8 cellular contexts compared by ENCODE assay signal in the genomic region with DNA sequence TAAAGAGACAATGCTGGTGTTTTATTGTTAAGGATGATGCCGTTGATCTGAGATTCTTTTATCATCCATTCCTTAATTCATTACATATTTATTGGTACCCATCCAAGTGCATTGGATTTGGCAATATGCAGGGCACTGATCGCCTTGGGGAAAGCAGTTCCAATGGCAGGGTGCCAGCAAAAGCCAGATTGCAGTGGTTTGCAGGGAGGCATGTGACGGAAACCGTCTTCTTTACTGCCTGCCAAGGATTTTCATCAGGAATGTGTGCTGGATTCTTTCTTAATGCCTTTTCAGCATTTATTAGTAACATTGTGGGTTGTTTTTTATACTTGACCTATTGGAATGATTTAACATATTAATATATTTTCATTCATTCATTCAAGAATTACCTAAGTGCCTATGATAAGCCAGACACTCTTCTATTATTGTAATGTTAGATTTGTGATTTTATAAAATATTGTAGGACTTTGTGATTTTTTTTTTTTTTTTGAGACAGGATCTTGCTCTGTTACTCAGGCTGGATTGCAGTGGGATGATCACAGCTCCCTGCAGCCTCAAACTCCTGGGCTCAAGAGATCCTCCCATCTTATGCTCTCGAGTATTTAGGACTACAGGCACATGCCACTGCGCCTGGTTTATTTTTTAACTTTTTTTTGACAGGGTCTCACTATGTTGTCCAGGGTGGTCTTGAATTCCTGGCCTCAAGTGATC.
A peak's percentile ranks its signal among the peaks of the same experiment; 100 is the strongest.
DNase-seq lines count a peak whose midpoint lies in the region; ATAC-seq and TF ChIP-seq lines count a peak whose summit lies in the region.

No MANE protein-coding gene starts in this region.

- no peaks in the 10 kb centered on the region for H3K4me1 Mint-ChIP-seq in naive thymus-derived CD8-positive, alpha-beta T cell

- DNase-seq in HFF-Myc (ENCODE audit: extremely low read depth, low read depth) (peak; percentile 92), SK-MEL-5 (ENCODE audit: low read depth, low spot score) (peak; percentile 90), head of caudate nucleus (peak in 40 of 42 donors; percentile 11 to 80 (median 47)), smooth muscle cell of the brain vasculature (ENCODE audit: low read depth, low spot score) (peak; percentile 77), GDM1 (lab: John Stamatoyannopoulos, UW) (no peak), neuronal stem cell (ENCODE audit: low spot score) (no peak)
- DNase-seq in naive thymus-derived CD8-positive, alpha-beta T cell, result no peak

- H2BK12ac ChIP-seq in neuronal stem cell (ENCODE audit: low read length), result no peak overlapping the region

- H3K36me3 Mint-ChIP-seq in naive thymus-derived CD8-positive, alpha-beta T cell, result no peaks in the 10 kb centered on the region

- H3K9me3 ChIP-seq in neuronal stem cell (replicated peaks in 1 of 2; ENCODE audit: control insufficient read depth in 2 of 2, insufficient read depth in 1 of 2, low read depth in 1 of 2, low read length in 2 of 2), result no peaks in the 10 kb centered on the region

- H3K36me3 ChIP-seq in neuronal stem cell (replicated peaks in 1 of 2; ENCODE audit: control insufficient read depth in 2 of 2, insufficient read depth in 2 of 2, low read length in 2 of 2), result no peaks in the 10 kb centered on the region

- H3K27me3 Mint-ChIP-seq in naive thymus-derived CD8-positive, alpha-beta T cell, result peaks cover 4 to 15% (median 11%) of the 10 kb centered on the region in 5 donors

- POLR2A ChIA-PET in naive thymus-derived CD8-positive, alpha-beta T cell (lab: Charles Lee), result no interaction called here

- no peak overlapping the region for H4K91ac ChIP-seq in neuronal stem cell (ENCODE audit: low read depth, low read length, poor library complexity)

- no peak for ATAC-seq in HG02885 (IDR thresholded peaks at IDR 0.05; ENCODE audit: poor library complexity, unreplicated experiment)
- no peak for ATAC-seq in naive thymus-derived CD8-positive, alpha-beta T cell

- no peak overlapping the region for H2BK15ac ChIP-seq in neuronal stem cell (ENCODE audit: low read length)

- no peak overlapping the region for H3K4ac ChIP-seq in neuronal stem cell (ENCODE audit: low read length)

- H3K79me1 ChIP-seq in neuronal stem cell (ENCODE audit: low read depth, low read length), result peaks cover 1% of the 10 kb centered on the region

- no peaks in the 10 kb centered on the region for H3K9me3 Mint-ChIP-seq in naive thymus-derived CD8-positive, alpha-beta T cell

- no peak overlapping the region for H3K9ac ChIP-seq in neuronal stem cell (ENCODE audit: low read depth, low read length, poor library complexity)

- H3K23ac ChIP-seq in neuronal stem cell (ENCODE audit: low read depth, low read length, poor library complexity), result no peak overlapping the region

- no peak for TF ChIP-seq CTCF in HFF-Myc (IDR thresholded peaks at IDR 0.05; ENCODE audit: low read depth, low read length, missing control alignments)

- H2AK5ac ChIP-seq in neuronal stem cell (ENCODE audit: low read depth, low read length), result no peak overlapping the region

- H3K14ac ChIP-seq in neuronal stem cell (ENCODE audit: low read length), result no peak overlapping the region

- in situ Hi-C loops in SK-MEL-5 (cut with HindIII; ENCODE audit: low pct_unique_long_range_greater_than_20kb, low sequenced_read_pairs), result no loop called here

- H2BK120ac ChIP-seq in neuronal stem cell (ENCODE audit: low read depth, low read length), result no peak overlapping the region

- H3K27me3 ChIP-seq in neuronal stem cell (ENCODE audit: control insufficient read depth in 3 of 3, insufficient read depth in 3 of 3, low read depth in 1 of 3, low read length in 3 of 3), result no peaks in the 10 kb centered on the region

- no peak overlapping the region for H3K18ac ChIP-seq in neuronal stem cell (ENCODE audit: low read length)

- no peak overlapping the region for H4K8ac ChIP-seq in neuronal stem cell (ENCODE audit: low read depth, low read length)

- no peak overlapping the region for H2BK5ac ChIP-seq in neuronal stem cell (ENCODE audit: low read length)

- intact Hi-C loops in head of caudate nucleus (cut with DNase I), result no loop called here

- no CpG with 5 or more reads among the region's 6 CpGs for WGBS in neuronal stem cell (ENCODE audit: extremely low coverage in 2 of 2, insufficient read length in 2 of 2, insufficient replicate concordance in 1 of 2), 2 donors

- no peak overlapping the region for H3K27ac ChIP-seq in neuronal stem cell (replicated peaks; ENCODE audit: low read length)

- H3K4me3 Mint-ChIP-seq in naive thymus-derived CD8-positive, alpha-beta T cell, result no peak overlapping the region

- H3K4me3 ChIP-seq in HFF-Myc (replicated peaks; ENCODE audit: low read depth, low read length) (no peak overlapping the region), neuronal stem cell (ENCODE audit: low read length in 2 of 2) (no peak overlapping the region)

- H3K4me1 ChIP-seq in neuronal stem cell (ENCODE audit: control insufficient read depth in 2 of 2, insufficient read depth in 1 of 2, low read depth in 1 of 2, low read length in 2 of 2), result no peaks in the 10 kb centered on the region

- H2AFZ ChIP-seq in neuronal stem cell (ENCODE audit: low read length), result no peak overlapping the region

- H3K27ac Mint-ChIP-seq in naive thymus-derived CD8-positive, alpha-beta T cell, result no peak overlapping the region

- H3K4me2 ChIP-seq in neuronal stem cell (ENCODE audit: insufficient read depth, low read length, poor library complexity, severe bottlenecking), result no peak overlapping the region

Comparison
In these comparisons a context has a peak if more than half of its experiments do, and no peak if none do; other contexts are left out.
1. DNase-seq: peak in HFF-Myc (single experiment), SK-MEL-5 (single experiment), head of caudate nucleus (40 of 42) and smooth muscle cell of the brain vasculature (single experiment); none in GDM1 (single experiment), naive thymus-derived CD8-positive, alpha-beta T cell (0 of 10) and neuronal stem cell (single experiment).